In genomic region chr12:56267443-56268071, GRCh38 we compare ENCODE assay signal across 8 cellular contexts. TPM values are rescaled to one million over a fixed set of nuclear protein-coding genes. Genes with fewer than 3 reads are reported as not detected.
DNase-seq lines count a peak whose midpoint lies in the region; ATAC-seq and TF ChIP-seq lines count a peak whose summit lies in the region.

No MANE protein-coding gene starts in this region.

- peak overlapping the region; percentile 54 for H3K27ac Mint-ChIP-seq in activated CD8-positive, alpha-beta T cell treated with anti-CD3 and anti-CD28 coated beads for 36 hours

- peaks cover 19% of the 10 kb centered on the region for H3K4me1 Mint-ChIP-seq in activated CD8-positive, alpha-beta T cell treated with anti-CD3 and anti-CD28 coated beads for 36 hours (ENCODE audit: low read depth)

- TF ChIP-seq POLR2A in gastrocnemius medialis (IDR thresholded peaks at IDR 0.05), result no peak

- in situ Hi-C loops in gastrocnemius medialis (cut with MboI; ENCODE audit: low sequenced_read_pairs in 4 of 4), result no loop called here

- POLR2A ChIA-PET in activated CD8-positive, alpha-beta T cell treated with anti-CD3 and anti-CD28 coated beads for 36 hours (lab: Charles Lee), result interaction anchor here (0.6 to 3.0 kb wide), 12 partner anchors 9 to 1260 kb away, joined by 3 to 17 read pairs (median 3); partner anchors contain the start of genes ANKRD52 and STAT2

- H3K9me3 Mint-ChIP-seq in activated CD8-positive, alpha-beta T cell treated with anti-CD3 and anti-CD28 coated beads for 36 hours, result no peaks in the 10 kb centered on the region

- H3K4me3 ChIP-seq in gastrocnemius medialis, result peak overlapping the region; percentile 70 to 88 (median 80)

- peaks cover 18% of the 10 kb centered on the region for H3K36me3 Mint-ChIP-seq in activated CD8-positive, alpha-beta T cell treated with anti-CD3 and anti-CD28 coated beads for 36 hours (ENCODE audit: low read depth)

- peak; percentile 23 for DNase-seq in activated CD8-positive, alpha-beta T cell treated with anti-CD3 and anti-CD28 coated beads for 36 hours
- no peak for DNase-seq in left ventricle myocardium superior
- DNase-seq in gastrocnemius medialis, result peak; percentile 35 to 85
- DNase-seq in AML-193 (lab: John Stamatoyannopoulos, UW), result no peak
- DNase-seq in NCI-H2171 treated with DMSO at 0.1 percent for 48 hours (lab: John Stamatoyannopoulos, UW), result no peak
- no peak for DNase-seq in AG08396 (ENCODE audit: low spot score)

- H3K4me3 Mint-ChIP-seq in activated CD8-positive, alpha-beta T cell treated with anti-CD3 and anti-CD28 coated beads for 36 hours, result peak overlapping the region; percentile 93

- CTCF ChIA-PET in activated CD8-positive, alpha-beta T cell treated with anti-CD3 and anti-CD28 coated beads for 36 hours (lab: Charles Lee), result interaction anchor here (0.7 to 5.0 kb wide), 15 partner anchors 10 to 484 kb away, joined by 3 to 40 read pairs (median 5); partner anchors contain the start of genes ANKRD52, RNF41, SMARCC2 and STAT2

- no peak for TF ChIP-seq CTCF in activated CD8-positive, alpha-beta T cell treated with anti-CD3 and anti-CD28 coated beads for 36 hours (IDR thresholded peaks at IDR 0.05)
- no peak for TF ChIP-seq CTCF in gastrocnemius medialis (IDR thresholded peaks at IDR 0.05 in 4 of 5, conservative IDR thresholded peaks at IDR 0.05 in 1 of 5)

- H3K36me3 ChIP-seq in gastrocnemius medialis, result peaks cover 0 to 30% of the 10 kb centered on the region in 2 donors

- peak overlapping the region; percentile 95 to 99 (median 98) for H3K27ac ChIP-seq in gastrocnemius medialis

- intact Hi-C loops in activated CD8-positive, alpha-beta T cell treated with anti-CD3 and anti-CD28 coated beads for 36 hours (cut with micrococcal nuclease), result loop anchor here (5.0 kb wide), 1 partner anchor 45 kb away; the partner anchor contains the start of genes NABP2 and RNF41
- intact Hi-C loops in left ventricle myocardium superior (cut with micrococcal nuclease), result no loop called here
- intact Hi-C loops in gastrocnemius medialis (cut with DNase I; ENCODE audit: low total_unique reads), result loop anchor here (1.0 to 10.0 kb wide), 3 partner anchors 33 to 553 kb away; partner anchors contain the start of genes BAZ2A, BLOC1S1 and CS

- H3K4me1 ChIP-seq in gastrocnemius medialis, result peaks cover 55 to 58% of the 10 kb centered on the region in 2 donors

- H3K27me3 ChIP-seq in gastrocnemius medialis, result no peaks in the 10 kb centered on the region

- no peaks in the 10 kb centered on the region for H3K27me3 Mint-ChIP-seq in activated CD8-positive, alpha-beta T cell treated with anti-CD3 and anti-CD28 coated beads for 36 hours

- H3K9me3 ChIP-seq in gastrocnemius medialis, result no peaks in the 10 kb centered on the region

- ATAC-seq in GM18861 (IDR thresholded peaks at IDR 0.05; ENCODE audit: unreplicated experiment) (peak; percentile 11), HG03060 (IDR thresholded peaks at IDR 0.05; ENCODE audit: low read depth, unreplicated experiment) (peak; percentile 14), left ventricle myocardium superior (peak; percentile 50), gastrocnemius medialis (peak; percentile 27 to 54)
- ATAC-seq in activated CD8-positive, alpha-beta T cell treated with anti-CD3 and anti-CD28 coated beads for 36 hours, result no peak

RNA-seq across cellular contexts. Expression of gene COQ10A, which starts 0.8 kb away (rescaled TPM):
- 1 to 10 TPM; 7.9 to 9.6 TPM for total RNA-seq in activated CD8-positive, alpha-beta T cell treated with anti-CD3 and anti-CD28 coated beads for 36 hours
- total RNA-seq in left ventricle myocardium superior (162 TPM), gastrocnemius medialis (10 to 100 TPM; 17.7 to 90.1 (median 54.5) TPM)

RNA-seq across cellular contexts. Expression of gene ANKRD52, which starts 9.4 kb away (rescaled TPM):
- total RNA-seq in activated CD8-positive, alpha-beta T cell treated with anti-CD3 and anti-CD28 coated beads for 36 hours, result 10 to 100 TPM; 23.3 to 31.3 TPM
- 28.5 TPM for total RNA-seq in left ventricle myocardium superior
- total RNA-seq in gastrocnemius medialis, result 10 to 100 TPM; 14.7 to 30.9 (median 18.9) TPM

RNA-seq across cellular contexts. Expression of gene CS, which starts 32.6 kb away (rescaled TPM):
- 100 to 1,000 TPM; 292 to 297 TPM for total RNA-seq in activated CD8-positive, alpha-beta T cell treated with anti-CD3 and anti-CD28 coated beads for 36 hours
- total RNA-seq in left ventricle myocardium superior, result 865 TPM
- 100 to 1,000 TPM; 211 to 359 (median 271) TPM for total RNA-seq in gastrocnemius medialis

RNA-seq across cellular contexts. Expression of gene SLC39A5, which starts 37.7 kb away (rescaled TPM):
- total RNA-seq in activated CD8-positive, alpha-beta T cell treated with anti-CD3 and anti-CD28 coated beads for 36 hours, result under 1 TPM; 0.41 to 0.54 TPM
- total RNA-seq in left ventricle myocardium superior, result not detected
- total RNA-seq in gastrocnemius medialis, result under 1 TPM in 1 of 4 donors, not detected in 3; 0.83 TPM

RNA-seq across cellular contexts. Expression of gene NABP2, which starts 43.4 kb away (rescaled TPM):
- 10 to 100 TPM; 58.7 to 60.2 TPM for total RNA-seq in activated CD8-positive, alpha-beta T cell treated with anti-CD3 and anti-CD28 coated beads for 36 hours
- total RNA-seq in left ventricle myocardium superior (19.6 TPM), gastrocnemius medialis (10 to 100 TPM; 29.6 to 75.0 (median 42.8) TPM)

Comparison
In these comparisons a context has a peak if more than half of its experiments do, and no peak if none do; other contexts are left out.
1. DNase-seq: peak in activated CD8-positive, alpha-beta T cell treated with anti-CD3 and anti-CD28 coated beads for 36 hours (single experiment) and gastrocnemius medialis (2 of 2); none in left ventricle myocardium superior (single experiment), AML-193 (0 of 2), NCI-H2171 treated with DMSO at 0.1 percent for 48 hours (single experiment) and AG08396 (single experiment).